16 cellular contexts compared by ENCODE assay signal in genomic region chr11:23103403-23103802, GRCh38.
DNase-seq lines count a peak whose midpoint lies in the region; ATAC-seq and TF ChIP-seq lines count a peak whose summit lies in the region.
"Had no signal": no experiment of that assay in that cellular context is flagged by ENCODE, and none has a peak within 500 bp of the region (broad histone marks: within the 10 kb centered on the region; RNA-seq: fewer than 3 reads in every experiment).

No MANE protein-coding gene starts in this region.

- H3K36me3 ChIP-seq in IMR-90 (ENCODE audit: control insufficient read depth, insufficient read depth, low read length) (no peaks in the 10 kb centered on the region), mesendoderm (ENCODE audit: control insufficient read depth, insufficient read depth, low read length) (no peaks in the 10 kb centered on the region), WERI-Rb-1 (no peaks in the 10 kb centered on the region)
- H3K36me3 ChIP-seq: BLaER1 treated with 17β-estradiol and CSF1 and Interleukin-3, amounts not matched to agents 10 nM and 100 nM had no signal

- in situ Hi-C loops in IMR-90 (cut with MboI; ENCODE audit: low sequenced_read_pairs): loop anchor here (25.0 kb wide), 1 partner anchor 1134 kb away; no protein-coding TSS in a partner anchor

- dilution Hi-C loops in IMR-90 (cut with HindIII; ENCODE audit: low sequenced_read_pairs, unreplicated experiment): no loop called here

- DNase-seq in EL (peak; percentile 20), IMR-90 (peak; percentile 76), fibroblast of peridontal ligament (ENCODE audit: extremely low read depth) (peak; percentile 14), mesendoderm (no peak), NCI-H1417 treated with DMSO at 0.1 percent for 48 hours (lab: John Stamatoyannopoulos, UW) (no peak), WERI-Rb-1 (no peak)
- DNase-seq: ACHN; Calu3; CD8-positive, alpha-beta T cell; DMS79 treated with DMSO at 0.1 percent for 48 hours; HFFc6 had no signal

- TF ChIP-seq CTCF in IMR-90 (conservative IDR thresholded peaks at IDR 0.05; ENCODE audit: low read depth, low read length): no peak
- TF ChIP-seq CTCF in WERI-Rb-1 (IDR thresholded peaks at IDR 0.05; ENCODE audit: low read depth, low read length): no peak

- peak overlapping the region; percentile 69 for H4K91ac ChIP-seq in IMR-90 (ENCODE audit: insufficient read depth, low read depth, low read length)

- intact Hi-C loops in IMR-90 (cut with micrococcal nuclease): no loop called here

- peak overlapping the region; percentile 5 to 53; a peak in 2 of 4 replicates for H4K8ac ChIP-seq in IMR-90 (ENCODE audit: low read depth in 2 of 2, low read length in 2 of 2)
- no peak overlapping the region for H4K8ac ChIP-seq in mesendoderm (ENCODE audit: low read depth, low read length)

- POLR2A ChIA-PET in IMR-90 (lab: Charles Lee; ENCODE audit: unreplicated experiment): no interaction called here

- no peaks in the 10 kb centered on the region for H3K79me2 ChIP-seq in mesendoderm (ENCODE audit: control insufficient read depth, insufficient read depth, low read length)

- WGBS in IMR-90 (ENCODE audit: extremely low coverage in 2 of 2, insufficient read length in 1 of 2), 2 experiments: no CpG with 5 or more reads among the region's 2 CpGs
- WGBS in mesendoderm (ENCODE audit: extremely low coverage, insufficient coverage, low lambda C conversion rate): no CpG with 5 or more reads among the region's 2 CpGs

- H3K9me1 ChIP-seq in IMR-90 (ENCODE audit: insufficient read depth, low read length): no peaks in the 10 kb centered on the region

- H2BK120ac ChIP-seq in IMR-90 (ENCODE audit: low read depth, low read length): peak overlapping the region; percentile 86
- H2BK120ac ChIP-seq in mesendoderm (ENCODE audit: low read depth, low read length): no peak overlapping the region

- H2BK5ac ChIP-seq in IMR-90 (ENCODE audit: low read depth, low read length, poor library complexity, severe bottlenecking): peak overlapping the region; percentile 73
- H2BK5ac ChIP-seq in mesendoderm (ENCODE audit: low read length): no peak overlapping the region

- no peak overlapping the region for H2AFZ ChIP-seq in IMR-90 (replicated peaks; ENCODE audit: low read length, poor library complexity)
- H2AFZ ChIP-seq: GM23338 had no signal

- peaks cover 2% of the 10 kb centered on the region; the same call in 1 of the 2 replicates for H3K9me3 ChIP-seq in IMR-90 (ENCODE audit: control insufficient read depth, insufficient read depth, low read length)
- H3K9me3 ChIP-seq in WERI-Rb-1 (ENCODE audit: severe bottlenecking): no peaks in the 10 kb centered on the region
- H3K9me3 ChIP-seq: BLaER1 treated with 17β-estradiol and CSF1 and Interleukin-3, amounts not matched to agents 10 nM and 100 nM had no signal

- H3K4me1 ChIP-seq in IMR-90 (ENCODE audit: control insufficient read depth, insufficient read depth, low read length) (peaks cover 2% of the 10 kb centered on the region; the same call in 1 of the 2 replicates), mesendoderm (ENCODE audit: control insufficient read depth, low read depth, low read length) (no peaks in the 10 kb centered on the region)
- H3K4me1 ChIP-seq: BLaER1 treated with 17β-estradiol and CSF1 and Interleukin-3, amounts not matched to agents 10 nM and 100 nM had no signal

- ATAC-seq in IMR-90 (ENCODE audit: low read depth): peak; percentile 75
- ATAC-seq in HG02981 (IDR thresholded peaks at IDR 0.05; ENCODE audit: unreplicated experiment): no peak
- ATAC-seq: CD8-positive, alpha-beta T cell; GM23338; HCT116 had no signal

- H3K4me3 ChIP-seq in IMR-90 (ENCODE audit: insufficient read depth, low read depth, low read length): no peak overlapping the region
- no peak overlapping the region for H3K4me3 ChIP-seq in mesendoderm (ENCODE audit: low read length)
- no peak overlapping the region for H3K4me3 ChIP-seq in WERI-Rb-1 (ENCODE audit: low read depth, low read length)
- H3K4me3 ChIP-seq: BLaER1 treated with 17β-estradiol and CSF1 and Interleukin-3, amounts not matched to agents 10 nM and 100 nM; GM23338 had no signal

- no peak for TF ChIP-seq POLR2A in IMR-90 (IDR thresholded peaks at IDR 0.05; ENCODE audit: low read depth, low read length)

- peak overlapping the region; percentile 86; the same call in 1 of the 2 replicates for H2BK20ac ChIP-seq in IMR-90 (ENCODE audit: low read depth, low read length)

- peak overlapping the region; percentile 21; the same call in 1 of the 2 replicates for H3K23ac ChIP-seq in IMR-90 (ENCODE audit: low read depth, low read length)
- no peak overlapping the region for H3K23ac ChIP-seq in mesendoderm (ENCODE audit: low read length)

- no peak overlapping the region for H2AK9ac ChIP-seq in IMR-90 (replicated peaks; ENCODE audit: low read depth, low read length, poor library complexity)

- no peak overlapping the region for H3K9ac ChIP-seq in IMR-90 (ENCODE audit: low read depth, low read length)
- H3K9ac ChIP-seq in mesendoderm (ENCODE audit: low read length): no peak overlapping the region
- H3K9ac ChIP-seq: BLaER1 treated with 17β-estradiol and CSF1 and Interleukin-3, amounts not matched to agents 10 nM and 100 nM; KMS-11 had no signal

- H3K4ac ChIP-seq in IMR-90 (ENCODE audit: low read depth, low read length) (peak overlapping the region; percentile 58; the same call in 1 of the 2 replicates), mesendoderm (ENCODE audit: low read depth, low read length) (no peak overlapping the region)

- H3K4me2 ChIP-seq in IMR-90 (ENCODE audit: low read depth, low read length): no peak overlapping the region
- H3K4me2 ChIP-seq in mesendoderm (ENCODE audit: low read length): no peak overlapping the region
- H3K4me2 ChIP-seq: BLaER1 treated with 17β-estradiol and CSF1 and Interleukin-3, amounts not matched to agents 10 nM and 100 nM; GM23338; KMS-11 had no signal

- H3K18ac ChIP-seq in IMR-90 (ENCODE audit: low read depth, low read length): peak overlapping the region; percentile 55; the same call in 1 of the 2 replicates
- H3K18ac ChIP-seq in mesendoderm (ENCODE audit: low read length): no peak overlapping the region

- no peak for TF ChIP-seq RAD21 in IMR-90 (IDR thresholded peaks at IDR 0.05; ENCODE audit: low read length)

- H3K79me1 ChIP-seq in IMR-90 (ENCODE audit: low read depth in 1 of 2, low read length in 2 of 2) (no peaks in the 10 kb centered on the region), mesendoderm (ENCODE audit: low read length) (no peaks in the 10 kb centered on the region)

- H3K14ac ChIP-seq in IMR-90 (replicated peaks; ENCODE audit: low read depth, low read length): peak overlapping the region; percentile 58; the same call in 1 of the 2 replicates

- BruUV-seq in IMR-90 (replicated peaks; lab: Mats Ljungman, UMichigan): no TSS peak

- H3K27me3 ChIP-seq in IMR-90 (ENCODE audit: control insufficient read depth, insufficient read depth, low read length) (no peaks in the 10 kb centered on the region), mesendoderm (ENCODE audit: insufficient read depth, low read length, poor library complexity) (no peaks in the 10 kb centered on the region), WERI-Rb-1 (ENCODE audit: insufficient read depth, low read depth, severe bottlenecking) (no peaks in the 10 kb centered on the region)
- H3K27me3 ChIP-seq: BLaER1 treated with 17β-estradiol and CSF1 and Interleukin-3, amounts not matched to agents 10 nM and 100 nM had no signal

- peak overlapping the region; percentile 51; the same call in 1 of the 2 replicates for H2AK5ac ChIP-seq in IMR-90 (ENCODE audit: low read depth, low read length)
- no peak overlapping the region for H2AK5ac ChIP-seq in mesendoderm (ENCODE audit: low read length)

- H3K56ac ChIP-seq in IMR-90 (ENCODE audit: extremely low read depth, insufficient read depth, low read length) (no peak overlapping the region), mesendoderm (ENCODE audit: low read length) (no peak overlapping the region)

- H4K20me1 ChIP-seq in IMR-90 (ENCODE audit: insufficient read depth, low read length): no peaks in the 10 kb centered on the region
- H4K20me1 ChIP-seq: BLaER1 treated with 17β-estradiol and CSF1 and Interleukin-3, amounts not matched to agents 10 nM and 100 nM had no signal

- H2BK15ac ChIP-seq in IMR-90 (ENCODE audit: low read depth, low read length) (peak overlapping the region; percentile 89; the same call in 1 of the 3 replicates), mesendoderm (replicated peaks; ENCODE audit: low read depth) (no peak overlapping the region)

- peak overlapping the region; percentile 35; the same call in 1 of the 2 replicates for H3K27ac ChIP-seq in IMR-90 (ENCODE audit: insufficient read depth, low read length)
- H3K27ac ChIP-seq in mesendoderm (ENCODE audit: low read depth, low read length): no peak overlapping the region
- H3K27ac ChIP-seq in WERI-Rb-1: no peak overlapping the region
- H3K27ac ChIP-seq: BLaER1 treated with 17β-estradiol and CSF1 and Interleukin-3, amounts not matched to agents 10 nM and 100 nM; KMS-11 had no signal

- CTCF ChIA-PET in IMR-90 (lab: Yijun Ruan, JAX): no interaction called here

- H4K5ac ChIP-seq in IMR-90 (ENCODE audit: low read depth, low read length) (peak overlapping the region; percentile 57; the same call in 1 of the 2 replicates), mesendoderm (ENCODE audit: low read length) (no peak overlapping the region)

TF ChIP-seq in IMR-90, 13 proteins besides CTCF, POLR2A, EP300 and RAD21:
- TF ChIP-seq BHLHE40 (IDR thresholded peaks at IDR 0.05; ENCODE audit: low read depth, low read length): no peak
- no peak for TF ChIP-seq ELK1 (IDR thresholded peaks at IDR 0.05; ENCODE audit: borderline replicate concordance, low read depth, low read length)
- TF ChIP-seq MAZ (IDR thresholded peaks at IDR 0.05; ENCODE audit: borderline replicate concordance, low read depth, low read length): no peak
- no peak for TF ChIP-seq MAFK (IDR thresholded peaks at IDR 0.05; ENCODE audit: low read depth, low read length)
- no peak for TF ChIP-seq RCOR1 (IDR thresholded peaks at IDR 0.05; ENCODE audit: insufficient replicate concordance, low read length)
- TF ChIP-seq CHD1 (IDR thresholded peaks at IDR 0.05; ENCODE audit: low read depth, low read length): no peak
- no peak for TF ChIP-seq RFX5 (IDR thresholded peaks at IDR 0.05; ENCODE audit: low read depth, low read length)

Comparison
In these comparisons a context has a peak if more than half of its experiments do, and no peak if none do; other contexts are left out.
1. DNase-seq: peak in EL (single experiment), IMR-90 (single experiment) and fibroblast of peridontal ligament (single experiment); none in mesendoderm (single experiment), NCI-H1417 treated with DMSO at 0.1 percent for 48 hours (single experiment) and WERI-Rb-1 (single experiment).